In genomic region chr10:86249794-86250193, GRCh38 we compare ENCODE assay signal across 19 cellular contexts.
DNase-seq lines count a peak whose midpoint lies in the region; ATAC-seq, FAIRE-seq and TF ChIP-seq lines count a peak whose summit lies in the region.
"Had no signal": no experiment of that assay in that cellular context is flagged by ENCODE, and none has a peak within 500 bp of the region (broad histone marks: within the 10 kb centered on the region; RNA-seq: fewer than 3 reads in every experiment).

No MANE protein-coding gene starts in this region.

- H4K91ac ChIP-seq in H1 (replicated peaks; ENCODE audit: insufficient read length, low read length) (no peak overlapping the region), neuronal stem cell (ENCODE audit: low read depth, low read length, poor library complexity) (no peak overlapping the region)

- DNase-seq in H1 (ENCODE audit: low read depth in 1 of 2, low spot score in 2 of 2) (no peak), neuronal stem cell (ENCODE audit: low spot score) (no peak), A673 (ENCODE audit: low spot score) (no peak)
- DNase-seq: 8988T; AML-193; Calu3; CD4-positive, alpha-beta T cell; CD8-positive, alpha-beta T cell; DMS79 treated with DMSO at 0.1 percent for 48 hours; GF-D8 had no signal

- no peak overlapping the region for H2BK20ac ChIP-seq in H1 (ENCODE audit: low read length)

- no peak overlapping the region for H4K5ac ChIP-seq in H1 (ENCODE audit: insufficient read length, low read depth, low read length)

- H3K23ac ChIP-seq in H1 (ENCODE audit: insufficient read length) (no peak overlapping the region), neuronal stem cell (ENCODE audit: low read depth, low read length, poor library complexity) (no peak overlapping the region)

- peaks cover 0 to 2% of the 10 kb centered on the region in 2 experiments for H4K20me1 ChIP-seq in H1 (replicated peaks in 1 of 2; ENCODE audit: control insufficient read depth in 1 of 2, insufficient read depth in 2 of 2, low read length in 2 of 2)
- H4K20me1 ChIP-seq: BLaER1 treated with 17β-estradiol and CSF1 and Interleukin-3, amounts not matched to agents 10 nM and 100 nM had no signal

- H2AK5ac ChIP-seq in H1 (ENCODE audit: low read depth, low read length) (0 out of 2 replicates have a peak overlapping the region, but pooled peaks have one; percentile 24), neuronal stem cell (ENCODE audit: low read depth, low read length) (peak overlapping the region; percentile 14)

- H3K9me3 ChIP-seq in HEK293 (ENCODE audit: control insufficient read depth, insufficient read depth, low read depth, low read length) (no peaks in the 10 kb centered on the region), H1 (ENCODE audit: insufficient read depth in 2 of 2, low read depth in 1 of 2, low read length in 1 of 2) (peaks cover 6 to 8% of the 10 kb centered on the region in 2 experiments), neuronal stem cell (replicated peaks in 1 of 2; ENCODE audit: control insufficient read depth in 2 of 2, insufficient read depth in 1 of 2, low read depth in 1 of 2, low read length in 2 of 2) (peaks cover 0 to 5% of the 10 kb centered on the region in 2 donors), A673 (ENCODE audit: low read depth, low read length, poor library complexity, severe bottlenecking) (no peaks in the 10 kb centered on the region)
- H3K9me3 ChIP-seq: Caco-2 had no signal

- H3K4me1 ChIP-seq in HEK293 (ENCODE audit: control insufficient read depth, insufficient read depth, low read length) (peaks cover 22% of the 10 kb centered on the region), H1 (replicated peaks in 1 of 4; ENCODE audit: control insufficient read depth in 3 of 4, insufficient read depth in 4 of 4, low read length in 3 of 4) (peaks cover 0 to 6% (median 5%) of the 10 kb centered on the region in 4 experiments; a peak in 4 of 7 replicates), neuronal stem cell (ENCODE audit: control insufficient read depth in 2 of 2, insufficient read depth in 1 of 2, low read depth in 1 of 2, low read length in 2 of 2) (peaks cover 0 to 12% of the 10 kb centered on the region in 2 donors), A673 (ENCODE audit: insufficient read depth, low read length, poor library complexity, severe bottlenecking) (no peaks in the 10 kb centered on the region)
- H3K4me1 ChIP-seq: BLaER1 treated with 17β-estradiol and CSF1 and Interleukin-3, amounts not matched to agents 10 nM and 100 nM; Caco-2 had no signal

- no TSS peak for BruUV-seq in A673 (replicated peaks; lab: Mats Ljungman, UMichigan)

- no peaks in the 10 kb centered on the region; a peak in 1 of 7 replicates for H3K27me3 ChIP-seq in H1 (replicated peaks in 1 of 4; ENCODE audit: control insufficient read depth in 3 of 4, extremely low read depth in 1 of 4, insufficient read depth in 3 of 4, low read length in 3 of 4)
- no peaks in the 10 kb centered on the region for H3K27me3 ChIP-seq in neuronal stem cell (ENCODE audit: control insufficient read depth in 3 of 3, insufficient read depth in 3 of 3, low read depth in 1 of 3, low read length in 3 of 3)
- no peaks in the 10 kb centered on the region for H3K27me3 ChIP-seq in A673 (replicated peaks; ENCODE audit: insufficient read depth, low read depth, low read length, poor library complexity)
- H3K27me3 ChIP-seq: BLaER1 treated with 17β-estradiol and CSF1 and Interleukin-3, amounts not matched to agents 10 nM and 100 nM had no signal

- intact Hi-C loops in A673 (cut with micrococcal nuclease; ENCODE audit: unreplicated experiment) = no loop called here

- H3K18ac ChIP-seq in H1 (ENCODE audit: extremely low read depth, low read length) = no peak overlapping the region
- H3K18ac ChIP-seq in neuronal stem cell (ENCODE audit: low read length) = no peak overlapping the region

- no peak overlapping the region for H3K4me2 ChIP-seq in H1 (ENCODE audit: insufficient read depth in 1 of 2, low read depth in 2 of 2, low read length in 2 of 2)
- H3K4me2 ChIP-seq in neuronal stem cell (ENCODE audit: insufficient read depth, low read length, poor library complexity, severe bottlenecking) = no peak overlapping the region
- H3K4me2 ChIP-seq: BLaER1 treated with 17β-estradiol and CSF1 and Interleukin-3, amounts not matched to agents 10 nM and 100 nM had no signal

- H3K36me3 ChIP-seq in HEK293 (ENCODE audit: control insufficient read depth in 2 of 2, insufficient read depth in 1 of 2, low read length in 2 of 2) (no peaks in the 10 kb centered on the region), H1 (ENCODE audit: control insufficient read depth in 2 of 4, insufficient read depth in 4 of 4, low read length in 3 of 4) (no peaks in the 10 kb centered on the region; a peak in 1 of 8 replicates), neuronal stem cell (replicated peaks in 1 of 2; ENCODE audit: control insufficient read depth in 2 of 2, insufficient read depth in 2 of 2, low read length in 2 of 2) (no peaks in the 10 kb centered on the region), A673 (ENCODE audit: insufficient read depth, low read length, poor library complexity, severe bottlenecking) (no peaks in the 10 kb centered on the region)
- H3K36me3 ChIP-seq: BLaER1 treated with 17β-estradiol and CSF1 and Interleukin-3, amounts not matched to agents 10 nM and 100 nM had no signal

- no peak overlapping the region for H2BK120ac ChIP-seq in H1 (replicated peaks; ENCODE audit: low read depth, low read length)
- H2BK120ac ChIP-seq in neuronal stem cell (ENCODE audit: low read depth, low read length) = no peak overlapping the region

- no peak overlapping the region for H3K27ac ChIP-seq in HEK293 (ENCODE audit: extremely low read depth, low read depth, low read length)
- H3K27ac ChIP-seq in H1 (ENCODE audit: low read depth, low read length) = no peak overlapping the region
- no peak overlapping the region for H3K27ac ChIP-seq in neuronal stem cell (replicated peaks; ENCODE audit: low read length)
- H3K27ac ChIP-seq in A673 (ENCODE audit: low read depth, low read length, poor library complexity, severe bottlenecking) = no peak overlapping the region
- H3K27ac ChIP-seq: BLaER1 treated with 17β-estradiol and CSF1 and Interleukin-3, amounts not matched to agents 10 nM and 100 nM; C4-2B had no signal

- TF ChIP-seq RAD21 in H1 (IDR thresholded peaks at IDR 0.05 in 1 of 2, conservative IDR thresholded peaks at IDR 0.05 in 1 of 2; ENCODE audit: low read depth in 2 of 2, low read length in 2 of 2) = no peak

- peaks cover 4% of the 10 kb centered on the region; the same call in 1 of the 2 replicates for H3K23me2 ChIP-seq in H1 (ENCODE audit: low read depth, low read length)

- ATAC-seq in GM21423 (IDR thresholded peaks at IDR 0.05; ENCODE audit: unreplicated experiment) = no peak
- ATAC-seq: CD8-positive, alpha-beta T cell had no signal

- no peaks in the 10 kb centered on the region for H3K79me2 ChIP-seq in H1 (ENCODE audit: control insufficient read depth in 1 of 2, insufficient read depth in 2 of 2, low read length in 2 of 2)

- H3K4ac ChIP-seq in H1 (replicated peaks; ENCODE audit: insufficient read length, low read depth, low read length) = no peak overlapping the region
- H3K4ac ChIP-seq in neuronal stem cell (ENCODE audit: low read length) = no peak overlapping the region

- H3K14ac ChIP-seq in H1 (ENCODE audit: insufficient read length) = no peak overlapping the region
- no peak overlapping the region for H3K14ac ChIP-seq in neuronal stem cell (ENCODE audit: low read length)

- H3K9ac ChIP-seq in H1 (replicated peaks in 1 of 4; ENCODE audit: extremely low read depth in 1 of 4, low read depth in 3 of 4, low read length in 3 of 4) (no peak overlapping the region), neuronal stem cell (ENCODE audit: low read depth, low read length, poor library complexity) (no peak overlapping the region)
- H3K9ac ChIP-seq: BLaER1 treated with 17β-estradiol and CSF1 and Interleukin-3, amounts not matched to agents 10 nM and 100 nM had no signal

- no peak overlapping the region for H2BK12ac ChIP-seq in H1 (ENCODE audit: low read depth, low read length)
- no peak overlapping the region for H2BK12ac ChIP-seq in neuronal stem cell (ENCODE audit: low read length)

- H2BK5ac ChIP-seq in H1 (ENCODE audit: low read depth, low read length) = no peak overlapping the region
- H2BK5ac ChIP-seq in neuronal stem cell (ENCODE audit: low read length) = no peak overlapping the region

- POLR2A ChIA-PET in HEK293 (lab: Yijun Ruan, JAX) (no interaction called here), H1 (lab: Charles Lee; ENCODE audit: partially characterized antibody) (no interaction called here), A673 (lab: Charles Lee; ENCODE audit: low non-redundant PET) (no interaction called here)

- H2BK15ac ChIP-seq in H1 (ENCODE audit: low read length) (no peak overlapping the region), neuronal stem cell (ENCODE audit: low read length) (no peak overlapping the region)

- no peak for TF ChIP-seq CTCF in HEK293 (tag by site-specific recombination; IDR thresholded peaks at IDR 0.05)
- TF ChIP-seq CTCF in H1 (IDR thresholded peaks at IDR 0.05; ENCODE audit: control extremely low read depth in 1 of 3, insufficient read depth in 1 of 3, low read depth in 1 of 3, low read length in 3 of 3) = no peak
- TF ChIP-seq CTCF in A673 (conservative IDR thresholded peaks at IDR 0.05; ENCODE audit: low read depth, low read length) = no peak

- TF ChIP-seq POLR2A in H1 (IDR thresholded peaks at IDR 0.05; ENCODE audit: control extremely low read depth in 1 of 2, low read depth in 2 of 2, low read length in 2 of 2) = no peak

- H4K8ac ChIP-seq in H1 (ENCODE audit: extremely low read depth, insufficient read depth, low read length) (no peak overlapping the region), neuronal stem cell (ENCODE audit: low read depth, low read length) (no peak overlapping the region)

- FAIRE-seq in H1 (lab: Jason Lieb, UNC) = no peak
- FAIRE-seq: A204.1, D721Med, G401.6, GM12891 had no signal

- CTCF ChIA-PET in HEK293 (lab: Yijun Ruan, JAX) = interaction anchor here (0.7 kb wide), 1 partner anchor 88 kb away, joined by 3 read pairs; no protein-coding TSS in a partner anchor
- CTCF ChIA-PET in H1 (lab: Charles Lee; ENCODE audit: partially characterized antibody) = interaction anchor here (1.6 to 6.1 kb wide), 2 partner anchors 13 to 70 kb away, joined by 3 to 38 read pairs; no protein-coding TSS in a partner anchor
- CTCF ChIA-PET in A673 (lab: Charles Lee) = interaction anchor here (0.6 kb wide), 1 partner anchor 161 kb away, joined by 7 read pairs; no protein-coding TSS in a partner anchor

- no peak for TF ChIP-seq EP300 in H1 (IDR thresholded peaks at IDR 0.05; ENCODE audit: borderline replicate concordance in 1 of 2, low read depth in 2 of 2, low read length in 2 of 2)

- H3K56ac ChIP-seq in H1 (replicated peaks; ENCODE audit: insufficient read length, low read depth, low read length) = no peak overlapping the region

- no peak overlapping the region for H2AFZ ChIP-seq in H1 (ENCODE audit: low read length)
- H2AFZ ChIP-seq in neuronal stem cell (ENCODE audit: low read length) = no peak overlapping the region

- no peak overlapping the region for H3K4me3 ChIP-seq in HEK293 (ENCODE audit: low read depth, low read length)
- no peak overlapping the region for H3K4me3 ChIP-seq in H1 (ENCODE audit: extremely low read depth in 1 of 4, insufficient read depth in 2 of 4, low read depth in 3 of 4, low read length in 4 of 4)
- H3K4me3 ChIP-seq in neuronal stem cell (ENCODE audit: low read length in 2 of 2) = no peak overlapping the region
- H3K4me3 ChIP-seq in A673 (ENCODE audit: low read depth, low read length, poor library complexity, severe bottlenecking) = no peak overlapping the region
- H3K4me3 ChIP-seq: BLaER1 treated with 17β-estradiol and CSF1 and Interleukin-3, amounts not matched to agents 10 nM and 100 nM had no signal

- H3K79me1 ChIP-seq in H1 (ENCODE audit: low read depth, low read length) (no peaks in the 10 kb centered on the region), neuronal stem cell (ENCODE audit: low read depth, low read length) (no peaks in the 10 kb centered on the region)
